Comparison of ENCODE assay signal across 9 cellular contexts in the genomic region with DNA sequence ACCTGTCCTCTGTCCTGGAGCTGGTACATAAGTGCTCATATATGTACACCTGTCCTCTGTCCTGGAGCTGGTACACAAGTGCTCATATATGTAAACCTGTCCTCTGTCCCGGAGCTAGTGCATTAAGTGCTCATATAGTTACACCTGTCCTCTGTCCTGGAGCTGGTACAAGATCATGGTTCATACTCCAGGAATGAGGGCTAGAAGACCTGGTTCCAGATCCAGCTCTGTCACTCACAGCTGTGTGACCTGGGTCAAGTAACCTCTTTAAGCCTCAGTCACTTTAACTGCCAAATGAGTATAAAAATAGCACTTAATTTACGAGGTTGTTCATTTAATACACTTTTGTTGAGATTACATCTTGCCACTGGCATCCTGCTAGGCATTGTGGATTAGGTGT.
"Had no signal": no experiment of that assay in that cellular context is flagged by ENCODE, and none has a peak within 500 bp of the region (broad histone marks: within the 10 kb centered on the region; RNA-seq: fewer than 3 reads in every experiment).

No MANE protein-coding gene starts in this region.

- H3K4me3 Mint-ChIP-seq: IgD-negative memory B cell had no signal

- DNase-seq: GM23248, GOT3, H7, KBM-7 had no signal

- H3K9me3 Mint-ChIP-seq: IgD-negative memory B cell had no signal

- H3K9me3 ChIP-seq: HAP-1 had no signal

- H3K36me3 ChIP-seq: HAP-1 had no signal

- H3K27ac Mint-ChIP-seq: IgD-negative memory B cell had no signal

- H3K36me3 Mint-ChIP-seq: IgD-negative memory B cell had no signal

- H3K27ac ChIP-seq: GM23248, HL-60 had no signal

- H3K27me3 Mint-ChIP-seq: IgD-negative memory B cell had no signal

- ATAC-seq: HCT116, HepG2 had no signal

- H3K4me3 ChIP-seq: GM23248, HAP-1 had no signal
